Comparison of ENCODE assay signal across 8 cellular contexts in the genomic region with DNA sequence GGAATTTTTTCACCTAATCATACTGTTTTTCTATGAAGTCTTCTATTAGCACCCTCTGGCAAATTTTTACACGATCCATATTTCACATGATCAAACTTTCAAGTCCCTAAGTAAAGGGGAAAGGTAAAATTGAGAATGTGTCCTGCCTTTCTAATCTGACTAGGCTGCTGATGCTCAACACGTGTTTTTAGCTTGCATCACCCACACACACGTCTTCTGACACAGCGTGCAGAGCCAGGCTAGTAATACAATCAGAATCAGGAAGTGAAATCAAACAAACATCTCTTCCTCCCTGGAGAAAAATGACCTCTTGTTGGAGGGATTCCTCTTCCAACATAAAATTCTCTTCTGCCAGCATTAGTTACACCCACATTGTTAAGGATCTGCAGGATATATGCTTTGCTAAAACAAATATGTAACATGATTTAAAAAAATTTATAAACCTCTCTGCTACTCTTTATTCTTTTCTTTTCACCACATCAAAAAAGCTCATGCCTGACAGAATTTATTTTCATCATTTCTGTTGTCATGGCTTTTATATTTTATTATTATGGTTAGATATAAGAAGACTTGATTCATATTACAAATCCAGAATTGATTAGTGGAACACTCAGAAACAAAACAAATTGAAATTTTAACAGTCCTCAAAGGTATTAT.
DNase-seq lines count a peak whose midpoint lies in the region; ATAC-seq and TF ChIP-seq lines count a peak whose summit lies in the region.

No MANE protein-coding gene starts in this region.

- no peak overlapping the region for H3K4me3 Mint-ChIP-seq in activated naive CD4-positive, alpha-beta T cell treated with anti-CD3 and anti-CD28 coated beads for 36 hours

- peak; percentile 82 for DNase-seq in AG09309 (ENCODE audit: low read depth)
- peak; percentile 84 for DNase-seq in NCI-H226
- peak; percentile 72 for DNase-seq in activated naive CD4-positive, alpha-beta T cell treated with anti-CD3 and anti-CD28 coated beads for 36 hours
- DNase-seq in left cardiac atrium, result peak; percentile 64
- DNase-seq in stimulated activated CD4-positive, alpha-beta T cell treated with anti-CD3 and anti-CD28 coated beads, Interleukin-15, amount 100 ng/mL, for 48 hours (ENCODE audit: low read depth in 2 of 2), result peak; percentile 20 to 21
- DNase-seq in middle frontal gyrus (ENCODE audit: extremely low spot score, low spot score), result no peak

- intact Hi-C loops in activated naive CD4-positive, alpha-beta T cell treated with anti-CD3 and anti-CD28 coated beads for 36 hours (cut with micrococcal nuclease), result loop anchor here (1.0 to 2.0 kb wide), 3 partner anchors 36 to 123 kb away; no protein-coding TSS in a partner anchor
- intact Hi-C loops in left cardiac atrium (cut with DNase I), result loop anchor here in 1 of 2 donors (5.0 kb wide), 1 partner anchor 122 kb away; the partner anchor contains the start of gene RAP2B

- TF ChIP-seq CTCF in AG09309 (IDR thresholded peaks at IDR 0.05; ENCODE audit: control insufficient read depth, insufficient read depth, low read depth, low read length, missing control alignments), result no peak

- CTCF ChIA-PET in activated naive CD4-positive, alpha-beta T cell treated with anti-CD3 and anti-CD28 coated beads for 36 hours (lab: Charles Lee), result interaction anchor here (0.6 to 1.3 kb wide), 2 partner anchors 36 to 1004 kb away, joined by 3 to 4 read pairs; no protein-coding TSS in a partner anchor

- no peaks in the 10 kb centered on the region for H3K9me3 Mint-ChIP-seq in activated naive CD4-positive, alpha-beta T cell treated with anti-CD3 and anti-CD28 coated beads for 36 hours

- H3K4me3 ChIP-seq in AG09309 (ENCODE audit: control insufficient read depth, low read depth, low read length), result no peak overlapping the region

- ATAC-seq in GM21360 (IDR thresholded peaks at IDR 0.05; ENCODE audit: unreplicated experiment) (peak; percentile 84), left cardiac atrium (peak; percentile 87 to 95), HG03175 (IDR thresholded peaks at IDR 0.05; ENCODE audit: unreplicated experiment) (no peak)

- H3K27me3 Mint-ChIP-seq in activated naive CD4-positive, alpha-beta T cell treated with anti-CD3 and anti-CD28 coated beads for 36 hours (ENCODE audit: low read depth), result no peaks in the 10 kb centered on the region

- peaks cover 40% of the 10 kb centered on the region for H3K4me1 Mint-ChIP-seq in activated naive CD4-positive, alpha-beta T cell treated with anti-CD3 and anti-CD28 coated beads for 36 hours (ENCODE audit: low read depth)

- H3K27ac Mint-ChIP-seq in activated naive CD4-positive, alpha-beta T cell treated with anti-CD3 and anti-CD28 coated beads for 36 hours, result peak overlapping the region; percentile 68

- H3K36me3 Mint-ChIP-seq in activated naive CD4-positive, alpha-beta T cell treated with anti-CD3 and anti-CD28 coated beads for 36 hours (ENCODE audit: low read depth), result no peaks in the 10 kb centered on the region
